In genomic region chr7:154051643-154052530, GRCh38 we compare ENCODE assay signal across 6 cellular contexts. TPM values are rescaled to one million over a fixed set of nuclear protein-coding genes. Genes with fewer than 3 reads are reported as not detected.
"Had no signal": no experiment of that assay in that cellular context is flagged by ENCODE, and none has a peak within 500 bp of the region (broad histone marks: within the 10 kb centered on the region; RNA-seq: fewer than 3 reads in every experiment).

Gene DPP6, plus strand, starts transcription at chr7:154052398.

RNA-seq across cellular contexts. Expression of gene DPP6, which starts in this region (rescaled TPM):
- total RNA-seq: activated CD8-positive, alpha-beta memory T cell treated with anti-CD3 and anti-CD28 coated beads, Interleukin-2, amount 10 ng/mL, durations not matched to agents 7 days and 5 days; dermis blood vessel endothelial cell; endothelial cell of umbilical vein; naive thymus-derived CD8-positive, alpha-beta T cell; SJSA1 had no signal
- polyA plus RNA-seq: endothelial cell of umbilical vein; immature natural killer cell; naive thymus-derived CD8-positive, alpha-beta T cell had no signal
